In genomic region chr10:129033354-129033729, GRCh38 we compare ENCODE assay signal across 19 cellular contexts.
DNase-seq lines count a peak whose midpoint lies in the region; TF ChIP-seq lines count a peak whose summit lies in the region.
"Had no signal": no experiment of that assay in that cellular context is flagged by ENCODE, and none has a peak within 500 bp of the region (broad histone marks: within the 10 kb centered on the region; RNA-seq: fewer than 3 reads in every experiment).

No MANE protein-coding gene starts in this region.

- H3K27me3 ChIP-seq in tibial nerve (peaks cover 0 to 36% of the 10 kb centered on the region in 2 donors), sigmoid colon (peaks cover 0 to 81% (median 43%) of the 10 kb centered on the region in 3 donors)
- H3K27me3 ChIP-seq: BE2C had no signal

- H3K4me1 ChIP-seq in tibial nerve = peaks cover 0 to 12% (median 0%) of the 10 kb centered on the region in 4 donors
- H3K4me1 ChIP-seq in sigmoid colon = peaks cover 0 to 11% (median 6%) of the 10 kb centered on the region in 4 donors
- H3K4me1 ChIP-seq: HAP-1 had no signal

- TF ChIP-seq EP300 in tibial nerve (IDR thresholded peaks at IDR 0.05) = no peak
- no peak for TF ChIP-seq EP300 in sigmoid colon (IDR thresholded peaks at IDR 0.05)

- intact Hi-C loops in sigmoid colon (cut with DNase I) = no loop called here

- H3K9me3 ChIP-seq in tibial nerve = no peaks in the 10 kb centered on the region
- no peaks in the 10 kb centered on the region for H3K9me3 ChIP-seq in sigmoid colon
- H3K9me3 ChIP-seq: BE2C, HAP-1, MG63 had no signal

- TF ChIP-seq CTCF in tibial nerve (IDR thresholded peaks at IDR 0.05) (no peak), sigmoid colon (IDR thresholded peaks at IDR 0.05) (no peak)

- WGBS in tibial nerve, 2 donors = 68 to 78% methylated on average over 7 of the region's 7 CpGs
- 61 to 76% methylated on average over 7 of the region's 7 CpGs for WGBS in sigmoid colon, 2 donors

- DNase-seq in NCI-H748 (lab: John Stamatoyannopoulos, UW; ENCODE audit: unreplicated experiment) = peak; percentile 11
- no peak for DNase-seq in NCI-H748 treated with DMSO at 0.1 percent for 48 hours (lab: John Stamatoyannopoulos, UW)
- DNase-seq in G401 (ENCODE audit: low spot score) = peak; percentile 4
- DNase-seq in cerebellum (ENCODE audit: low spot score) = peak; percentile 5
- DNase-seq in retina = peak; percentile 40
- DNase-seq in tibial nerve (ENCODE audit: low spot score in 2 of 2) = no peak
- DNase-seq in NCI-H524 treated with DMSO at 0.1 percent for 48 hours (lab: John Stamatoyannopoulos, UW) = no peak
- no peak for DNase-seq in sigmoid colon
- DNase-seq: 8988T, BE2C, Calu3, Karpas-422, MG63, NCI-H1048, NCI-H1436, NCI-H1930, NCI-H226, Right ventricle myocardium superior had no signal

- TF ChIP-seq POLR2A in tibial nerve (IDR thresholded peaks at IDR 0.05) (no peak), sigmoid colon (IDR thresholded peaks at IDR 0.05) (no peak)

- H3K27ac ChIP-seq in tibial nerve = no peak overlapping the region
- H3K27ac ChIP-seq in sigmoid colon = no peak overlapping the region

- H3K4me3 ChIP-seq in tibial nerve (no peak overlapping the region), sigmoid colon (no peak overlapping the region)
- H3K4me3 ChIP-seq: HAP-1, MG63 had no signal

- no peaks in the 10 kb centered on the region for H3K36me3 ChIP-seq in tibial nerve
- H3K36me3 ChIP-seq in sigmoid colon = no peaks in the 10 kb centered on the region
- H3K36me3 ChIP-seq: BE2C, HAP-1, MG63 had no signal

- in situ Hi-C loops in G401 (cut with HindIII; ENCODE audit: low sequenced_read_pairs) = no loop called here

Comparison
In these comparisons a context has a peak if more than half of its experiments do, and no peak if none do; other contexts are left out.
1. DNase-seq: peak in NCI-H748 (single experiment), G401 (single experiment), cerebellum (single experiment) and retina (single experiment); none in NCI-H748 treated with DMSO at 0.1 percent for 48 hours (single experiment), tibial nerve (0 of 2), NCI-H524 treated with DMSO at 0.1 percent for 48 hours (single experiment) and sigmoid colon (single experiment).